In the genomic region with DNA sequence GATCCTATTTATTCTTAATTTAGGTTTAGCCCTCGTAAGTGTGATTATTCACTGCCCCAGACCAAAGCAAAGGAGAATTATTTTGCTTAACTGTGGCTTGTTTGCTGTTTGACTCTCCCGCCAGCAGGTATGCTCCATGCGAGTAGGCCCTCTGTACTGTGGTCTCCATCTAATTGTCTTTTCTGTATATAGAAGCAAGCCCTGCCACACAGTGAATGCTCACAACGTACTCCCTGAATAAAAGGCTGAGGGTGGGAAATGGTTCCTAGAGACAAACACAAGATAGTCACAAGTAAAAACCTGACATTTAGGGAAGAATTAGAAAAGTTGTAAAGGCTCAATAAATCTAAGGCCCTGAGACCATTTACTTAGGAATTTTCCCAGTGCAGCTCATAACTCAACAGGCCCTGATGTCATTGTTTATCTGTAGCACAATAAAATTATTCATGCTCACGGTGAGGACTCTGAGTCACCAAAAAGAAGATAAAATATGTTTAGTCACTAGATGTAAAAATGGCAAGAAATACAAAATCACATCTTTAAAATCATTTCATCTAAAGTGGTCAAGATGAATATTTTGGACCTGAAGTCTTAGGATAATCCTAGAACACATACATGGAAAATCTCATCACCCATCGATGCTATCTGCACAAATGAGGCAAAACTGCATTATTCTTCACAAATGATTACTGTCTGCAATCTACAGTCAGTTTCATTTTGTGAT, we compare ENCODE assay signal across 12 cellular contexts.
DNase-seq lines count a peak whose midpoint lies in the region; TF ChIP-seq lines count a peak whose summit lies in the region.
"Had no signal": no experiment of that assay in that cellular context is flagged by ENCODE, and none has a peak within 500 bp of the region (broad histone marks: within the 10 kb centered on the region; RNA-seq: fewer than 3 reads in every experiment).

No MANE protein-coding gene starts in this region.

- H2BK15ac ChIP-seq in H9 (ENCODE audit: low read depth, low read length), result no peak overlapping the region

- no peaks in the 10 kb centered on the region for H3K36me3 Mint-ChIP-seq in Caco-2 (ENCODE audit: insufficient read depth, unreplicated experiment)
- no peaks in the 10 kb centered on the region for H3K36me3 Mint-ChIP-seq in H9 (ENCODE audit: insufficient read depth in 1 of 3, low read depth in 3 of 3)

- no peak for TF ChIP-seq POLR2A in vagina (IDR thresholded peaks at IDR 0.05)

- intact Hi-C loops in vagina (cut with DNase I) (no loop called here), Caco-2 (cut with micrococcal nuclease; ENCODE audit: unreplicated experiment) (no loop called here)

- no peak overlapping the region for H2BK120ac ChIP-seq in H9 (ENCODE audit: low read depth, low read length, poor library complexity, severe bottlenecking)

- H3K14ac ChIP-seq in H9 (ENCODE audit: insufficient read depth, low read length), result no peak overlapping the region

- no peak overlapping the region for H3K4me3 ChIP-seq in vagina
- H3K4me3 ChIP-seq in Caco-2 (ENCODE audit: low read depth, low read length), result no peak overlapping the region

- no peak overlapping the region for H2AK5ac ChIP-seq in H9 (ENCODE audit: insufficient read length, low read length)

- H4K5ac ChIP-seq in H9 (ENCODE audit: insufficient read length, low read depth, low read length), result no peak overlapping the region

- no peak overlapping the region for H2AFZ ChIP-seq in H9 (ENCODE audit: low read length)

- H3K27me3 Mint-ChIP-seq in Caco-2 (ENCODE audit: insufficient read depth, unreplicated experiment) (no peaks in the 10 kb centered on the region), H9 (ENCODE audit: low read depth) (peaks cover 2% of the 10 kb centered on the region; the same call in 1 of the 2 replicates)

- H3K36me3 ChIP-seq in vagina (no peaks in the 10 kb centered on the region), Caco-2 (ENCODE audit: control insufficient read depth, insufficient read depth, low read length) (no peaks in the 10 kb centered on the region)

- H2BK12ac ChIP-seq in H9 (ENCODE audit: insufficient read length, low read depth, low read length), result no peak overlapping the region

- H3K79me1 ChIP-seq in H9 (ENCODE audit: insufficient read depth, low read depth, low read length, poor library complexity, severe bottlenecking), result no peaks in the 10 kb centered on the region

- peaks cover 5% of the 10 kb centered on the region for H3K4me1 ChIP-seq in vagina
- H3K4me1 ChIP-seq in Caco-2, result no peaks in the 10 kb centered on the region
- H3K4me1 ChIP-seq in H9 (ENCODE audit: insufficient read depth, low read length), result no peaks in the 10 kb centered on the region; the same call in 1 of the 2 replicates

- no peak overlapping the region for H3K4me3 Mint-ChIP-seq in Caco-2 (ENCODE audit: unreplicated experiment)
- no peak overlapping the region for H3K4me3 Mint-ChIP-seq in H9
- H3K4me3 Mint-ChIP-seq: central memory CD8-positive, alpha-beta T cell; naive thymus-derived CD4-positive, alpha-beta T cell; T-helper 17 cell had no signal

- H3K27me3 ChIP-seq in vagina (no peaks in the 10 kb centered on the region), Caco-2 (replicated peaks; ENCODE audit: control insufficient read depth, insufficient read depth, low read length) (no peaks in the 10 kb centered on the region), H9 (ENCODE audit: insufficient read depth, low read length) (no peaks in the 10 kb centered on the region)

- H3K18ac ChIP-seq in H9 (ENCODE audit: insufficient read length, low read depth, low read length), result no peak overlapping the region

- H3K27ac ChIP-seq in angular gyrus (ENCODE audit: low read depth, low read length) (peak overlapping the region; percentile 81), vagina (peak overlapping the region; percentile 78), H9 (ENCODE audit: insufficient read length, low read depth, low read length) (no peak overlapping the region)

- H3K9me3 Mint-ChIP-seq in Caco-2 (ENCODE audit: unreplicated experiment), result no peaks in the 10 kb centered on the region
- H3K9me3 Mint-ChIP-seq in H9, result no peaks in the 10 kb centered on the region
- H3K9me3 Mint-ChIP-seq: central memory CD8-positive, alpha-beta T cell; naive thymus-derived CD4-positive, alpha-beta T cell had no signal

- H3K79me2 ChIP-seq in H9 (ENCODE audit: insufficient read depth, low read length), result no peaks in the 10 kb centered on the region

- no peak overlapping the region for H2BK20ac ChIP-seq in H9 (ENCODE audit: low read depth, low read length, poor library complexity, severe bottlenecking)

- H3K9ac ChIP-seq in H9 (ENCODE audit: extremely low read depth, insufficient read length, low read length), result no peak overlapping the region

- H4K91ac ChIP-seq in H9 (ENCODE audit: insufficient read length, low read depth, low read length), result no peak overlapping the region

- no peak overlapping the region for H3K56ac ChIP-seq in H9 (ENCODE audit: insufficient read length, low read depth, low read length)

- DNase-seq in NCI-H2171 treated with DMSO at 0.1 percent for 48 hours (lab: John Stamatoyannopoulos, UW) (peak; percentile 1), NCI-H2171 (lab: John Stamatoyannopoulos, UW) (no peak), glomerular endothelial cell (ENCODE audit: extremely low read depth, low read depth, low spot score) (peak; percentile 42), vagina (ENCODE audit: extremely low spot score in 2 of 2) (no peak), NCI-H1436 treated with DMSO at 0.1 percent for 48 hours (lab: John Stamatoyannopoulos, UW) (no peak), Caco-2 (no peak), H9 (no peak)
- DNase-seq: naive thymus-derived CD4-positive, alpha-beta T cell; NCI-H510A treated with DMSO at 0.1 percent for 48 hours; T-helper 17 cell had no signal

- no peak overlapping the region for H2BK5ac ChIP-seq in H9 (ENCODE audit: insufficient read length, low read length)

- H3K9me3 ChIP-seq in vagina (no peaks in the 10 kb centered on the region), Caco-2 (no peaks in the 10 kb centered on the region), H9 (ENCODE audit: control insufficient read depth, low read depth, low read length) (no peaks in the 10 kb centered on the region)

- TF ChIP-seq CTCF in vagina (IDR thresholded peaks at IDR 0.05), result no peak
- TF ChIP-seq CTCF in Caco-2 (IDR thresholded peaks at IDR 0.05; ENCODE audit: insufficient read depth in 1 of 2, low read depth in 1 of 2, low read length in 1 of 2, severe bottlenecking in 1 of 2, unreplicated experiment in 1 of 2), result no peak
- TF ChIP-seq CTCF in H9 (conservative IDR thresholded peaks at IDR 0.05), result no peak

- POLR2A ChIA-PET in Caco-2 (lab: Charles Lee), result no interaction called here

- no peak overlapping the region for H3K4ac ChIP-seq in H9 (ENCODE audit: low read depth, low read length)

- BruUV-seq in Caco-2 (replicated peaks; lab: Mats Ljungman, UMichigan), result no TSS peak

- no peak overlapping the region for H3K23ac ChIP-seq in H9 (ENCODE audit: insufficient read length, low read depth, low read length)

- no peaks in the 10 kb centered on the region for H4K20me1 ChIP-seq in H9 (ENCODE audit: control insufficient read depth, insufficient read depth, insufficient read length)

- CTCF ChIA-PET in Caco-2 (lab: Charles Lee), result no interaction called here

- H3K4me2 ChIP-seq in H9 (ENCODE audit: insufficient read depth, insufficient read length, low read length), result no peak overlapping the region

- no CpG with 5 or more reads among the region's 6 CpGs for WGBS in H9 (ENCODE audit: extremely low coverage, insufficient read length, low lambda C conversion rate)

- H3K23me2 ChIP-seq in H9 (ENCODE audit: insufficient read length, low read depth, low read length, poor library complexity, severe bottlenecking), result no peaks in the 10 kb centered on the region

- no peak overlapping the region for H3T11ph ChIP-seq in H9 (ENCODE audit: low read length)

- no peak overlapping the region for H4K8ac ChIP-seq in H9 (replicated peaks; ENCODE audit: insufficient read length, low read depth, low read length)

- H3K27ac Mint-ChIP-seq in Caco-2 (ENCODE audit: unreplicated experiment) (no peak overlapping the region), H9 (no peak overlapping the region; a peak in 1 of 7 replicates)
- H3K27ac Mint-ChIP-seq: naive thymus-derived CD4-positive, alpha-beta T cell; T-helper 17 cell had no signal

- H3K4me1 Mint-ChIP-seq in Caco-2 (ENCODE audit: low read depth, unreplicated experiment) (no peaks in the 10 kb centered on the region), H9 (no peaks in the 10 kb centered on the region; a peak in 1 of 4 replicates)
- H3K4me1 Mint-ChIP-seq: central memory CD8-positive, alpha-beta T cell; naive thymus-derived CD4-positive, alpha-beta T cell; T-helper 17 cell had no signal

Comparison
In these comparisons a context has a peak if more than half of its experiments do, and no peak if none do; other contexts are left out.
1. DNase-seq: peak in NCI-H2171 treated with DMSO at 0.1 percent for 48 hours (single experiment) and glomerular endothelial cell (single experiment); none in NCI-H2171 (single experiment), vagina (0 of 2), NCI-H1436 treated with DMSO at 0.1 percent for 48 hours (single experiment), Caco-2 (0 of 2) and H9 (single experiment).